Comparison of ENCODE assay signal across 10 cellular contexts in the genomic region with DNA sequence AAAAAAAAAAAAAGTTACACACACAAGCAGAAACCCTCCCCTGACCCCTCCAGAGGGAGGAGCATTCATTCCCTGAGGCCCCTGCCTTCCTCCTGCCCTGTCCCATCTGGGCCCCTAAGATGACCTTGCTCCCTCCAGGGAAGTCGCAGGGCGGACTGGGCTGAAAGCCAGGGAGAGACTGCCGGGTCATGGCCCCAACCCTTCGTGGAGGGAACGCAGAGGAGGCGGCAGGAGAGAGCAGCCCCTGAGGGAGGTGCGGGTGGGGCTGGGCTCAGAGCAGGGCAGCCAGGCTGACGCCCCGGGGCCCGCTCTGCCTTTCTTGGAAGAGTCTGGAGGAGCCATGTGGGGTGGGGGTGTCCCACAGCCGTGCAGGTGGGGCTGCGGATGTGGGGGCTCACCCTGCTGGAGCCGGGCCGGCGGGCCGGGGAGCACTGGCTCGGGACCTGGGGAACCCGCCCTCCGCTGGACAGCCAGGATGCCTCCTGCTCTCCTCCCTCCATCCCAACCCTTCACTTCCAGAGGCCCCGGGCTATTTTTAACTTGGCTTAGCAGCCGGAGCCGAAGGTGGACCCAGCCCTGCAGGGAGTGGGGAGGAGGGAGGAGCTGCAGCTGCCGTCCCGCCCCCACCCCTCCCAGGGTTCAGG. TPM values are rescaled to one million over a fixed set of nuclear protein-coding genes. Genes with fewer than 3 reads are reported as not detected.
DNase-seq lines count a peak whose midpoint lies in the region; TF ChIP-seq lines count a peak whose summit lies in the region.
"Had no signal": no experiment of that assay in that cellular context is flagged by ENCODE, and none has a peak within 500 bp of the region (broad histone marks: within the 10 kb centered on the region; RNA-seq: fewer than 3 reads in every experiment).

No MANE protein-coding gene starts in this region.

- DNase-seq in ecto neural progenitor cell (ENCODE audit: low spot score) (peak; percentile 80), myocyte (ENCODE audit: low read depth) (peak; percentile 87), T-helper 9 cell (no peak), SKM-1 treated with dmso at 0.1 percent for 144 hours (lab: John Stamatoyannopoulos, UW; ENCODE audit: unreplicated experiment) (no peak), LoVo (ENCODE audit: low spot score) (no peak)
- DNase-seq in activated CD4-positive, CD25-positive, alpha-beta regulatory T cell treated with anti-CD3 and anti-CD28 coated beads, Interleukin-2, amount 50 U/mL, for 72 hours = no peak

- H3K9ac ChIP-seq in BLaER1 = no peak overlapping the region

- 0 out of 2 replicates have a peak, but pooled peaks cover 4% of the 10 kb centered on the region for H3K9me3 ChIP-seq in BLaER1

- no peaks in the 10 kb centered on the region for H3K36me3 ChIP-seq in BLaER1

- peaks cover 14% of the 10 kb centered on the region; the same call in 1 of the 2 replicates for H4K20me1 ChIP-seq in BLaER1

- H3K27me3 ChIP-seq in BLaER1 = no peaks in the 10 kb centered on the region

- H3K27ac ChIP-seq in BLaER1 = peak overlapping the region; percentile 44
- H3K27ac ChIP-seq: VCaP had no signal

- H3K4me3 ChIP-seq in BLaER1 = 0 out of 2 replicates have a peak overlapping the region, but pooled peaks have one; percentile 18

- TF ChIP-seq RAD21 in Ishikawa (IDR thresholded peaks at IDR 0.05; ENCODE audit: low read depth) = no peak

- peak overlapping the region; percentile 96 for H3K4me2 ChIP-seq in BLaER1

- H3K4me1 ChIP-seq in BLaER1 = peaks cover 83% of the 10 kb centered on the region

- TF ChIP-seq EP300 in Ishikawa (IDR thresholded peaks at IDR 0.05; ENCODE audit: borderline replicate concordance) = peak; percentile 30; the same call in 1 of the 2 replicates

TF ChIP-seq in Ishikawa, 13 proteins besides CTCF, POLR2A, EP300 and RAD21:
- TF ChIP-seq ZBTB7A (IDR thresholded peaks at IDR 0.05; ENCODE audit: low read depth) (peak; percentile 85; the same call in 1 of the 2 replicates), YY1 (IDR thresholded peaks at IDR 0.05; ENCODE audit: low read depth) (no peak), TEAD4 (IDR thresholded peaks at IDR 0.05) (no peak), FOXM1 (IDR thresholded peaks at IDR 0.05; ENCODE audit: borderline replicate concordance, low read depth) (no peak), CREB1 (IDR thresholded peaks at IDR 0.05; ENCODE audit: low read depth) (no peak), TCF12 (IDR thresholded peaks at IDR 0.05; ENCODE audit: low read depth) (peak; percentile 45), CEBPB (IDR thresholded peaks at IDR 0.05) (no peak), NFIC (IDR thresholded peaks at IDR 0.05) (peak; percentile 36), TAF1 (IDR thresholded peaks at IDR 0.05; ENCODE audit: low read depth) (no peak), EGR1 (IDR thresholded peaks at IDR 0.05) (peak; percentile 24; the same call in 1 of the 2 replicates)
- TF ChIP-seq, protein P1, sequence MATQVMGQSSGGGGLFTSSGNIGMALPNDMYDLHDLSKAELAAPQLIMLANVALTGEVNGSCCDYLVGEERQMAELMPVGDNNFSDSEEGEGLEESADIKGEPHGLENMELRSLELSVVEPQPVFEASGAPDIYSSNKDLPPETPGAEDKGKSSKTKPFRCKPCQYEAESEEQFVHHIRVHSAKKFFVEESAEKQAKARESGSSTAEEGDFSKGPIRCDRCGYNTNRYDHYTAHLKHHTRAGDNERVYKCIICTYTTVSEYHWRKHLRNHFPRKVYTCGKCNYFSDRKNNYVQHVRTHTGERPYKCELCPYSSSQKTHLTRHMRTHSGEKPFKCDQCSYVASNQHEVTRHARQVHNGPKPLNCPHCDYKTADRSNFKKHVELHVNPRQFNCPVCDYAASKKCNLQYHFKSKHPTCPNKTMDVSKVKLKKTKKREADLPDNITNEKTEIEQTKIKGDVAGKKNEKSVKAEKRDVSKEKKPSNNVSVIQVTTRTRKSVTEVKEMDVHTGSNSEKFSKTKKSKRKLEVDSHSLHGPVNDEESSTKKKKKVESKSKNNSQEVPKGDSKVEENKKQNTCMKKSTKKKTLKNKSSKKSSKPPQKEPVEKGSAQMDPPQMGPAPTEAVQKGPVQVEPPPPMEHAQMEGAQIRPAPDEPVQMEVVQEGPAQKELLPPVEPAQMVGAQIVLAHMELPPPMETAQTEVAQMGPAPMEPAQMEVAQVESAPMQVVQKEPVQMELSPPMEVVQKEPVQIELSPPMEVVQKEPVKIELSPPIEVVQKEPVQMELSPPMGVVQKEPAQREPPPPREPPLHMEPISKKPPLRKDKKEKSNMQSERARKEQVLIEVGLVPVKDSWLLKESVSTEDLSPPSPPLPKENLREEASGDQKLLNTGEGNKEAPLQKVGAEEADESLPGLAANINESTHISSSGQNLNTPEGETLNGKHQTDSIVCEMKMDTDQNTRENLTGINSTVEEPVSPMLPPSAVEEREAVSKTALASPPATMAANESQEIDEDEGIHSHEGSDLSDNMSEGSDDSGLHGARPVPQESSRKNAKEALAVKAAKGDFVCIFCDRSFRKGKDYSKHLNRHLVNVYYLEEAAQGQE (IDR thresholded peaks at IDR 0.05; ENCODE audit: low read depth) = no peak
- TF ChIP-seq, protein P2, sequence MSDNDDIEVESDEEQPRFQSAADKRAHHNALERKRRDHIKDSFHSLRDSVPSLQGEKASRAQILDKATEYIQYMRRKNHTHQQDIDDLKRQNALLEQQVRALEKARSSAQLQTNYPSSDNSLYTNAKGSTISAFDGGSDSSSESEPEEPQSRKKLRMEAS (IDR thresholded peaks at IDR 0.05) = no peak
- TF ChIP-seq, protein P3, sequence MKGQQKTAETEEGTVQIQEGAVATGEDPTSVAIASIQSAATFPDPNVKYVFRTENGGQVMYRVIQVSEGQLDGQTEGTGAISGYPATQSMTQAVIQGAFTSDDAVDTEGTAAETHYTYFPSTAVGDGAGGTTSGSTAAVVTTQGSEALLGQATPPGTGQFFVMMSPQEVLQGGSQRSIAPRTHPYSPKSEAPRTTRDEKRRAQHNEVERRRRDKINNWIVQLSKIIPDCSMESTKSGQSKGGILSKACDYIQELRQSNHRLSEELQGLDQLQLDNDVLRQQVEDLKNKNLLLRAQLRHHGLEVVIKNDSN (IDR thresholded peaks at IDR 0.05) = no peak

RNA-seq across cellular contexts. Expression of a gene that starts 15.0 kb away (rescaled TPM):
- not detected in 2 replicates for total RNA-seq in myocyte
- polyA plus RNA-seq in myocyte (2012) = not detected
- total RNA-seq: epithelial cell of proximal tubule had no signal

RNA-seq across cellular contexts. Expression of a gene that starts 15.2 kb away (rescaled TPM):
- total RNA-seq in myocyte = 19.6 and 20.9 TPM in 2 replicates
- polyA plus RNA-seq in myocyte (2012) = 9.0 TPM

RNA-seq across cellular contexts. Expression of a gene that starts 18.8 kb away (rescaled TPM):
- total RNA-seq in myocyte = 94.4 and 99.0 TPM in 2 replicates
- 118 TPM for polyA plus RNA-seq in myocyte (2012)

RNA-seq across cellular contexts. Expression of a gene that starts 48.7 kb away (rescaled TPM):
- 49.3 and 60.7 TPM in 2 replicates for total RNA-seq in myocyte
- 50.6 TPM for polyA plus RNA-seq in myocyte (2012)

Comparison
In these comparisons a context has a peak if more than half of its experiments do, and no peak if none do; other contexts are left out.
1. DNase-seq: peak in ecto neural progenitor cell (single experiment) and myocyte (single experiment); none in T-helper 9 cell (single experiment), SKM-1 treated with dmso at 0.1 percent for 144 hours (single experiment), LoVo (single experiment) and activated CD4-positive, CD25-positive, alpha-beta regulatory T cell treated with anti-CD3 and anti-CD28 coated beads, Interleukin-2, amount 50 U/mL, for 72 hours (single experiment).